23 cellular contexts compared by ENCODE assay signal in the genomic region with DNA sequence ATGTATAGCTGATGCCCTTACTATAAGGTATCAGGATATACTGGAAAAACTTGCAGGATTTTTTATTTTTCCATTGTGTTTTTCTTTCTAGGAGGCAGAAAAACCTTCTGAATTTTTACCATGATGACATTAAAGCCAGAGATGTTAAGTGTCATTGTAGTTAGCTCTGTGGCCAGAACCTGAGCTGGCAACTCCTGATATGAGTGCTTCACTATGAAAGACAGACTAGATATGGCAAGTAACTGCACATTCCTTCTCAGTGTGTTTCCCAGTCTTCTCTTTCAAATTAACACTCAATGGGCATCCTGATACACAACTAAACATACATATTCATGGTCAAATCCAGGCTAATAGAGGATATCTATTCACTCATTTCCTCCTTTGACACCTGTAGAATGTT.
DNase-seq lines count a peak whose midpoint lies in the region; ATAC-seq, FAIRE-seq and TF ChIP-seq lines count a peak whose summit lies in the region.
"Had no signal": no experiment of that assay in that cellular context is flagged by ENCODE, and none has a peak within 500 bp of the region (broad histone marks: within the 10 kb centered on the region; RNA-seq: fewer than 3 reads in every experiment).

No MANE protein-coding gene starts in this region.

- H3K27ac ChIP-seq in HEK293 (ENCODE audit: extremely low read depth, low read depth, low read length) (no peak overlapping the region), GM12878 (ENCODE audit: control insufficient read depth, insufficient read depth) (no peak overlapping the region), osteoblast (ENCODE audit: low read depth, low read length) (no peak overlapping the region)
- H3K27ac ChIP-seq: A549; BLaER1 treated with 17β-estradiol and CSF1 and Interleukin-3, amounts not matched to agents 10 nM and 100 nM had no signal

- H2AFZ ChIP-seq in GM12878 (ENCODE audit: control insufficient read depth, low read depth, low read length) (no peak overlapping the region), osteoblast (ENCODE audit: low read length) (no peak overlapping the region)
- H2AFZ ChIP-seq: GM23338 had no signal

- H3K4me1 Mint-ChIP-seq in Calu3 (ENCODE audit: low read depth, unreplicated experiment): peaks cover 44% of the 10 kb centered on the region
- H3K4me1 Mint-ChIP-seq: CD14-positive monocyte; CD8-positive, alpha-beta memory T cell had no signal

- H3K27me3 ChIP-seq in GM12878 (replicated peaks in 1 of 2; ENCODE audit: control insufficient read depth in 2 of 2, insufficient read depth in 2 of 2, low read length in 1 of 2) (no peaks in the 10 kb centered on the region), osteoblast (ENCODE audit: insufficient read depth, low read length) (no peaks in the 10 kb centered on the region)
- H3K27me3 ChIP-seq: BE2C; BLaER1 treated with 17β-estradiol and CSF1 and Interleukin-3, amounts not matched to agents 10 nM and 100 nM had no signal

- SMC1A ChIA-PET in GM12878 (lab: Charles Lee; ENCODE audit: uncharacterized antibody, unreplicated experiment): interaction anchor here (1.2 kb wide), 2 partner anchors 29 to 91 kb away, joined by 3 to 4 read pairs; no protein-coding TSS in a partner anchor

- H3K9ac ChIP-seq in GM12878 (ENCODE audit: control insufficient read depth, insufficient read depth, low read length): no peak overlapping the region
- H3K9ac ChIP-seq: BLaER1 treated with 17β-estradiol and CSF1 and Interleukin-3, amounts not matched to agents 10 nM and 100 nM had no signal

- H3K9me3 ChIP-seq in HEK293 (ENCODE audit: control insufficient read depth, insufficient read depth, low read depth, low read length) (no peaks in the 10 kb centered on the region), GM12878 (replicated peaks; ENCODE audit: control insufficient read depth, insufficient read depth, low read length) (no peaks in the 10 kb centered on the region), osteoblast (ENCODE audit: low read depth, low read length) (no peaks in the 10 kb centered on the region)
- H3K9me3 ChIP-seq: A549; BE2C; BLaER1 treated with 17β-estradiol and CSF1 and Interleukin-3, amounts not matched to agents 10 nM and 100 nM had no signal

- H3K27me3 Mint-ChIP-seq in Calu3 (ENCODE audit: unreplicated experiment): no peaks in the 10 kb centered on the region
- H3K27me3 Mint-ChIP-seq: CD8-positive, alpha-beta memory T cell had no signal

- no peak for TF ChIP-seq POLR2A in GM12878 (IDR thresholded peaks at IDR 0.05; ENCODE audit: low read depth, low read length)

- no TSS peak for BruUV-seq in Calu3 (replicated peaks; lab: Mats Ljungman, UMichigan)
- BruUV-seq in GM12878 (replicated peaks; lab: Mats Ljungman, UMichigan): no TSS peak

- DNase-seq in NCI-H2029 (lab: John Stamatoyannopoulos, UW) (peak; percentile 18), NCI-H2029 treated with DMSO at 0.1 percent for 48 hours (lab: John Stamatoyannopoulos, UW) (no peak), Calu3 (no peak), GM12878 (ENCODE audit: low read depth, low spot score) (no peak), amygdala (lab: John Stamatoyannopoulos, UW) (no peak), osteoblast (ENCODE audit: insufficient read length, low spot score, missing footprints) (no peak)
- DNase-seq: 8988T; ACHN; AML-193; BE2C; CD4-positive, alpha-beta T cell; CD8-positive, alpha-beta memory T cell; DMS79; EL; GDM1; H9 had no signal

- ATAC-seq in GM12878: peak; percentile 75
- ATAC-seq: A549, GM23338 had no signal

- H3K4me3 Mint-ChIP-seq in Calu3 (ENCODE audit: low read depth, unreplicated experiment): no peak overlapping the region
- H3K4me3 Mint-ChIP-seq: CD14-positive monocyte; CD4-positive, alpha-beta T cell; CD8-positive, alpha-beta memory T cell; GM23338; H9 had no signal

- H3K36me3 ChIP-seq in HEK293 (ENCODE audit: control insufficient read depth in 2 of 2, insufficient read depth in 1 of 2, low read length in 2 of 2) (no peaks in the 10 kb centered on the region), GM12878 (ENCODE audit: control insufficient read depth in 2 of 2, insufficient read depth in 2 of 2, low read length in 1 of 2) (no peaks in the 10 kb centered on the region), osteoblast (ENCODE audit: insufficient read depth, low read length) (no peaks in the 10 kb centered on the region)
- H3K36me3 ChIP-seq: BE2C; BLaER1 treated with 17β-estradiol and CSF1 and Interleukin-3, amounts not matched to agents 10 nM and 100 nM had no signal

- TF ChIP-seq RAD21 in GM12878 (IDR thresholded peaks at IDR 0.05; ENCODE audit: insufficient read depth, low read depth, low read length): no peak

- intact Hi-C loops in Calu3 (cut with micrococcal nuclease; ENCODE audit: unreplicated experiment) (no loop called here), GM12878 (cut with micrococcal nuclease; ENCODE audit: unreplicated experiment) (no loop called here)

- no peaks in the 10 kb centered on the region for H4K20me1 ChIP-seq in GM12878 (ENCODE audit: control insufficient read depth, insufficient read depth)
- H4K20me1 ChIP-seq in osteoblast (ENCODE audit: insufficient read depth, low read length): no peaks in the 10 kb centered on the region
- H4K20me1 ChIP-seq: BLaER1 treated with 17β-estradiol and CSF1 and Interleukin-3, amounts not matched to agents 10 nM and 100 nM had no signal

- POLR2A ChIA-PET in HEK293 (lab: Yijun Ruan, JAX): no interaction called here
- POLR2A ChIA-PET in GM12878 (lab: Charles Lee): no interaction called here

- CTCF ChIA-PET in Calu3 (lab: Charles Lee): interaction anchor here (1.5 kb wide), 1 partner anchor 10 kb away, joined by 5 read pairs; no protein-coding TSS in a partner anchor
- CTCF ChIA-PET in HEK293 (lab: Yijun Ruan, JAX): no interaction called here
- CTCF ChIA-PET in GM12878 (lab: Yijun Ruan, JAX): interaction anchor here (2.1 to 2.6 kb wide), 2 partner anchors 9 to 306 kb away, joined by 5 to 9 read pairs; no protein-coding TSS in a partner anchor

- TF ChIP-seq CTCF in Calu3 (IDR thresholded peaks at IDR 0.05; ENCODE audit: unreplicated experiment) (no peak), HEK293 (tag by site-specific recombination; IDR thresholded peaks at IDR 0.05) (no peak), GM12878 (IDR thresholded peaks at IDR 0.05 in 2 of 3, conservative IDR thresholded peaks at IDR 0.05 in 1 of 3; ENCODE audit: control insufficient read depth in 2 of 3, extremely low read depth in 1 of 3, insufficient read depth in 1 of 3, low read depth in 3 of 3, low read length in 3 of 3) (no peak), osteoblast (IDR thresholded peaks at IDR 0.05; ENCODE audit: extremely low read depth, low read depth, low read length) (no peak)

- peak overlapping the region; percentile 74 for H3K27ac Mint-ChIP-seq in Calu3 (ENCODE audit: unreplicated experiment)
- H3K27ac Mint-ChIP-seq: CD14-positive monocyte; CD4-positive, alpha-beta T cell; CD8-positive, alpha-beta memory T cell; GM23338; H9 had no signal

- TF ChIP-seq EP300 in GM12878 (IDR thresholded peaks at IDR 0.05; ENCODE audit: borderline replicate concordance in 1 of 2, control insufficient read depth in 1 of 2, low read depth in 2 of 2, low read length in 2 of 2): no peak

- H3K4me3 ChIP-seq in HEK293 (ENCODE audit: low read depth, low read length): no peak overlapping the region
- H3K4me3 ChIP-seq in GM12878: no peak overlapping the region
- H3K4me3 ChIP-seq in osteoblast (ENCODE audit: insufficient read depth, low read length): no peak overlapping the region
- H3K4me3 ChIP-seq: A549; BLaER1 treated with 17β-estradiol and CSF1 and Interleukin-3, amounts not matched to agents 10 nM and 100 nM; GM23338 had no signal

- H3K4me1 ChIP-seq in HEK293 (ENCODE audit: control insufficient read depth, insufficient read depth, low read length): 0 out of 2 replicates have a peak, but pooled peaks cover 2% of the 10 kb centered on the region
- H3K4me1 ChIP-seq in GM12878 (ENCODE audit: control insufficient read depth, insufficient read depth, low read length): no peaks in the 10 kb centered on the region
- H3K4me1 ChIP-seq in osteoblast (ENCODE audit: insufficient read depth, low read length): no peaks in the 10 kb centered on the region
- H3K4me1 ChIP-seq: BE2C; BLaER1 treated with 17β-estradiol and CSF1 and Interleukin-3, amounts not matched to agents 10 nM and 100 nM had no signal

- H3K9me3 Mint-ChIP-seq in Calu3 (ENCODE audit: low read depth, unreplicated experiment): no peaks in the 10 kb centered on the region
- H3K9me3 Mint-ChIP-seq: CD4-positive, alpha-beta T cell; H9 had no signal

- no peak overlapping the region for H3K4me2 ChIP-seq in GM12878 (ENCODE audit: control insufficient read depth, insufficient read depth)
- H3K4me2 ChIP-seq in osteoblast (ENCODE audit: insufficient read depth, low read length): no peak overlapping the region
- H3K4me2 ChIP-seq: A549; BLaER1 treated with 17β-estradiol and CSF1 and Interleukin-3, amounts not matched to agents 10 nM and 100 nM; GM23338 had no signal

- in situ Hi-C loops in GM12878 (cut with MboI): no loop called here

- no peak for FAIRE-seq in GM12878 (lab: Jason Lieb, UNC)
- FAIRE-seq: A549, GM12891, GM18507 had no signal

- peaks cover 4% of the 10 kb centered on the region for H3K36me3 Mint-ChIP-seq in Calu3 (ENCODE audit: insufficient read depth, unreplicated experiment)
- H3K36me3 Mint-ChIP-seq: CD14-positive monocyte; CD8-positive, alpha-beta memory T cell had no signal

- RAD21 ChIA-PET in GM12878 (lab: Charles Lee; ENCODE audit: unreplicated experiment): interaction anchor here (0.8 to 1.3 kb wide), 2 partner anchors 9 to 248 kb away, joined by 3 to 4 read pairs; no protein-coding TSS in a partner anchor

- H3K79me2 ChIP-seq in GM12878 (ENCODE audit: control insufficient read depth, insufficient read depth, low read length): no peaks in the 10 kb centered on the region
- no peaks in the 10 kb centered on the region for H3K79me2 ChIP-seq in osteoblast (ENCODE audit: insufficient read depth, low read length)

TF ChIP-seq in HEK293, 187 proteins besides CTCF, POLR2A, EP300 and RAD21:
- TF ChIP-seq ZNF510 (tag by site-specific recombination; IDR thresholded peaks at IDR 0.05; ENCODE audit: insufficient replicate concordance): no peak
- TF ChIP-seq SCRT2 (tag by site-specific recombination; IDR thresholded peaks at IDR 0.05): peak; percentile 75
- TF ChIP-seq HOXC10 (CRISPR knock-in tag; IDR thresholded peaks at IDR 0.05): no peak

TF ChIP-seq in GM12878, 131 proteins besides CTCF, POLR2A, EP300 and RAD21 (continues in another document):
- TF ChIP-seq, protein P1, sequence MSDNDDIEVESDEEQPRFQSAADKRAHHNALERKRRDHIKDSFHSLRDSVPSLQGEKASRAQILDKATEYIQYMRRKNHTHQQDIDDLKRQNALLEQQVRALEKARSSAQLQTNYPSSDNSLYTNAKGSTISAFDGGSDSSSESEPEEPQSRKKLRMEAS (IDR thresholded peaks at IDR 0.05; ENCODE audit: low read depth, low read length): no peak
- TF ChIP-seq CHD2 (IDR thresholded peaks at IDR 0.05; ENCODE audit: borderline replicate concordance, low read depth, low read length): no peak
